1 cellular context compared by ENCODE assay signal in the genomic region with DNA sequence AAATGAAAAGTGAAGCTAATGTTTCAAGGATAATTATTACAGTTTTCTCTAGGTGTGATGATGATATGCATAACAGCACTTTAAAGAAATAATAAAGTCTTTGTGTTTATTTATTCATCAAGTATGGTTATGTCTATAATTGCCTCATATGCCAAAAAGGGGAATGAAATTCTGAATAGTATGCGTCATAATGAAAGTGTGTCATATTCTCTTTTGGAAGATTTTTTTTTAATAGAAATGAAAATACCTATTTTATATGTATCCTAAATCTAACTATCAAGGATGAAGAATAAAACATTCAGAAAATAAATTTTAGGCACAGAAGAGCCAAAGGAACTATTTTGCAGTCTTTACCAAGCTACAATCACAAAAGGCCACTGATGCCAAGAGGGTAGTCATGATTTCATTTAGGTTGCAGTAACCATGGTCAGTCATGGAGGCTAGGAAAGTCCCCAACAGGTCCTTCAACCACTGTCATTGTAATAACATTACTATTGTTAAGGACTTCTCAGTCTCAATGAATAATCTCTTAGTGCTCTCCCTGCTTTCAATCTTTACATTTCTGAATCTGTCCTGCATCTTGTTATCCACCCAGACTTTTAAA.
TF ChIP-seq lines count a peak whose summit lies in the region.

No MANE protein-coding gene starts in this region.

TF ChIP-seq in GM12878, 131 proteins besides CTCF, POLR2A, EP300 and RAD21 (continued from another document):
- TF ChIP-seq SUPT20H (IDR thresholded peaks at IDR 0.05; ENCODE audit: borderline replicate concordance, control insufficient read depth, low read depth, low read length) = no peak
- TF ChIP-seq, protein P1, sequence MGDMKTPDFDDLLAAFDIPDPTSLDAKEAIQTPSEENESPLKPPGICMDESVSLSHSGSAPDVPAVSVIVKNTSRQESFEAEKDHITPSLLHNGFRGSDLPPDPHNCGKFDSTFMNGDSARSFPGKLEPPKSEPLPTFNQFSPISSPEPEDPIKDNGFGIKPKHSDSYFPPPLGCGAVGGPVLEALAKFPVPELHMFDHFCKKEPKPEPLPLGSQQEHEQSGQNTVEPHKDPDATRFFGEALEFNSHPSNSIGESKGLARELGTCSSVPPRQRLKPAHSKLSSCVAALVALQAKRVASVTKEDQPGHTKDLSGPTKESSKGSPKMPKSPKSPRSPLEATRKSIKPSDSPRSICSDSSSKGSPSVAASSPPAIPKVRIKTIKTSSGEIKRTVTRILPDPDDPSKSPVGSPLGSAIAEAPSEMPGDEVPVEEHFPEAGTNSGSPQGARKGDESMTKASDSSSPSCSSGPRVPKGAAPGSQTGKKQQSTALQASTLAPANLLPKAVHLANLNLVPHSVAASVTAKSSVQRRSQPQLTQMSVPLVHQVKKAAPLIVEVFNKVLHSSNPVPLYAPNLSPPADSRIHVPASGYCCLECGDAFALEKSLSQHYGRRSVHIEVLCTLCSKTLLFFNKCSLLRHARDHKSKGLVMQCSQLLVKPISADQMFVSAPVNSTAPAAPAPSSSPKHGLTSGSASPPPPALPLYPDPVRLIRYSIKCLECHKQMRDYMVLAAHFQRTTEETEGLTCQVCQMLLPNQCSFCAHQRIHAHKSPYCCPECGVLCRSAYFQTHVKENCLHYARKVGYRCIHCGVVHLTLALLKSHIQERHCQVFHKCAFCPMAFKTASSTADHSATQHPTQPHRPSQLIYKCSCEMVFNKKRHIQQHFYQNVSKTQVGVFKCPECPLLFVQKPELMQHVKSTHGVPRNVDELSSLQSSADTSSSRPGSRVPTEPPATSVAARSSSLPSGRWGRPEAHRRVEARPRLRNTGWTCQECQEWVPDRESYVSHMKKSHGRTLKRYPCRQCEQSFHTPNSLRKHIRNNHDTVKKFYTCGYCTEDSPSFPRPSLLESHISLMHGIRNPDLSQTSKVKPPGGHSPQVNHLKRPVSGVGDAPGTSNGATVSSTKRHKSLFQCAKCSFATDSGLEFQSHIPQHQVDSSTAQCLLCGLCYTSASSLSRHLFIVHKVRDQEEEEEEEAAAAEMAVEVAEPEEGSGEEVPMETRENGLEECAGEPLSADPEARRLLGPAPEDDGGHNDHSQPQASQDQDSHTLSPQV (IDR thresholded peaks at IDR 0.05) = no peak
- TF ChIP-seq, protein P2, sequence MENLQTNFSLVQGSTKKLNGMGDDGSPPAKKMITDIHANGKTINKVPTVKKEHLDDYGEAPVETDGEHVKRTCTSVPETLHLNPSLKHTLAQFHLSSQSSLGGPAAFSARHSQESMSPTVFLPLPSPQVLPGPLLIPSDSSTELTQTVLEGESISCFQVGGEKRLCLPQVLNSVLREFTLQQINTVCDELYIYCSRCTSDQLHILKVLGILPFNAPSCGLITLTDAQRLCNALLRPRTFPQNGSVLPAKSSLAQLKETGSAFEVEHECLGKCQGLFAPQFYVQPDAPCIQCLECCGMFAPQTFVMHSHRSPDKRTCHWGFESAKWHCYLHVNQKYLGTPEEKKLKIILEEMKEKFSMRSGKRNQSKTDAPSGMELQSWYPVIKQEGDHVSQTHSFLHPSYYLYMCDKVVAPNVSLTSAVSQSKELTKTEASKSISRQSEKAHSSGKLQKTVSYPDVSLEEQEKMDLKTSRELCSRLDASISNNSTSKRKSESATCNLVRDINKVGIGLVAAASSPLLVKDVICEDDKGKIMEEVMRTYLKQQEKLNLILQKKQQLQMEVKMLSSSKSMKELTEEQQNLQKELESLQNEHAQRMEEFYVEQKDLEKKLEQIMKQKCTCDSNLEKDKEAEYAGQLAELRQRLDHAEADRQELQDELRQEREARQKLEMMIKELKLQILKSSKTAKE (IDR thresholded peaks at IDR 0.05; ENCODE audit: low read depth, poor library complexity, severe bottlenecking) = no peak
- no peak for TF ChIP-seq SMC3 (IDR thresholded peaks at IDR 0.05; ENCODE audit: borderline replicate concordance, low read length)
- TF ChIP-seq, protein P3, sequence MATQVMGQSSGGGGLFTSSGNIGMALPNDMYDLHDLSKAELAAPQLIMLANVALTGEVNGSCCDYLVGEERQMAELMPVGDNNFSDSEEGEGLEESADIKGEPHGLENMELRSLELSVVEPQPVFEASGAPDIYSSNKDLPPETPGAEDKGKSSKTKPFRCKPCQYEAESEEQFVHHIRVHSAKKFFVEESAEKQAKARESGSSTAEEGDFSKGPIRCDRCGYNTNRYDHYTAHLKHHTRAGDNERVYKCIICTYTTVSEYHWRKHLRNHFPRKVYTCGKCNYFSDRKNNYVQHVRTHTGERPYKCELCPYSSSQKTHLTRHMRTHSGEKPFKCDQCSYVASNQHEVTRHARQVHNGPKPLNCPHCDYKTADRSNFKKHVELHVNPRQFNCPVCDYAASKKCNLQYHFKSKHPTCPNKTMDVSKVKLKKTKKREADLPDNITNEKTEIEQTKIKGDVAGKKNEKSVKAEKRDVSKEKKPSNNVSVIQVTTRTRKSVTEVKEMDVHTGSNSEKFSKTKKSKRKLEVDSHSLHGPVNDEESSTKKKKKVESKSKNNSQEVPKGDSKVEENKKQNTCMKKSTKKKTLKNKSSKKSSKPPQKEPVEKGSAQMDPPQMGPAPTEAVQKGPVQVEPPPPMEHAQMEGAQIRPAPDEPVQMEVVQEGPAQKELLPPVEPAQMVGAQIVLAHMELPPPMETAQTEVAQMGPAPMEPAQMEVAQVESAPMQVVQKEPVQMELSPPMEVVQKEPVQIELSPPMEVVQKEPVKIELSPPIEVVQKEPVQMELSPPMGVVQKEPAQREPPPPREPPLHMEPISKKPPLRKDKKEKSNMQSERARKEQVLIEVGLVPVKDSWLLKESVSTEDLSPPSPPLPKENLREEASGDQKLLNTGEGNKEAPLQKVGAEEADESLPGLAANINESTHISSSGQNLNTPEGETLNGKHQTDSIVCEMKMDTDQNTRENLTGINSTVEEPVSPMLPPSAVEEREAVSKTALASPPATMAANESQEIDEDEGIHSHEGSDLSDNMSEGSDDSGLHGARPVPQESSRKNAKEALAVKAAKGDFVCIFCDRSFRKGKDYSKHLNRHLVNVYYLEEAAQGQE (IDR thresholded peaks at IDR 0.05; ENCODE audit: low read depth, low read length) = no peak
- no peak for TF ChIP-seq BHLHE40 (IDR thresholded peaks at IDR 0.05; ENCODE audit: borderline replicate concordance in 1 of 2, low read depth in 2 of 2, low read length in 1 of 2)
- no peak for TF ChIP-seq IRF4 (IDR thresholded peaks at IDR 0.05; ENCODE audit: low read depth, low read length)
- peak; percentile 38 for TF ChIP-seq MEF2B (IDR thresholded peaks at IDR 0.05; ENCODE audit: partially characterized antibody, poor library complexity, severe bottlenecking)
- no peak for TF ChIP-seq ZNF217 (IDR thresholded peaks at IDR 0.05)
- no peak for TF ChIP-seq POLR2AphosphoS5 (IDR thresholded peaks at IDR 0.05; ENCODE audit: low read length)
- no peak for TF ChIP-seq CHD1 (IDR thresholded peaks at IDR 0.05; ENCODE audit: low read depth, low read length)
- TF ChIP-seq FOXK2 (IDR thresholded peaks at IDR 0.05) = no peak
- no peak for TF ChIP-seq YBX1 (IDR thresholded peaks at IDR 0.05)
- TF ChIP-seq, protein P4, sequence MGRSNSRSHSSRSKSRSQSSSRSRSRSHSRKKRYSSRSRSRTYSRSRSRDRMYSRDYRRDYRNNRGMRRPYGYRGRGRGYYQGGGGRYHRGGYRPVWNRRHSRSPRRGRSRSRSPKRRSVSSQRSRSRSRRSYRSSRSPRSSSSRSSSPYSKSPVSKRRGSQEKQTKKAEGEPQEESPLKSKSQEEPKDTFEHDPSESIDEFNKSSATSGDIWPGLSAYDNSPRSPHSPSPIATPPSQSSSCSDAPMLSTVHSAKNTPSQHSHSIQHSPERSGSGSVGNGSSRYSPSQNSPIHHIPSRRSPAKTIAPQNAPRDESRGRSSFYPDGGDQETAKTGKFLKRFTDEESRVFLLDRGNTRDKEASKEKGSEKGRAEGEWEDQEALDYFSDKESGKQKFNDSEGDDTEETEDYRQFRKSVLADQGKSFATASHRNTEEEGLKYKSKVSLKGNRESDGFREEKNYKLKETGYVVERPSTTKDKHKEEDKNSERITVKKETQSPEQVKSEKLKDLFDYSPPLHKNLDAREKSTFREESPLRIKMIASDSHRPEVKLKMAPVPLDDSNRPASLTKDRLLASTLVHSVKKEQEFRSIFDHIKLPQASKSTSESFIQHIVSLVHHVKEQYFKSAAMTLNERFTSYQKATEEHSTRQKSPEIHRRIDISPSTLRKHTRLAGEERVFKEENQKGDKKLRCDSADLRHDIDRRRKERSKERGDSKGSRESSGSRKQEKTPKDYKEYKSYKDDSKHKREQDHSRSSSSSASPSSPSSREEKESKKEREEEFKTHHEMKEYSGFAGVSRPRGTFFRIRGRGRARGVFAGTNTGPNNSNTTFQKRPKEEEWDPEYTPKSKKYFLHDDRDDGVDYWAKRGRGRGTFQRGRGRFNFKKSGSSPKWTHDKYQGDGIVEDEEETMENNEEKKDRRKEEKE (IDR thresholded peaks at IDR 0.05) = no peak
- TF ChIP-seq CEBPB (IDR thresholded peaks at IDR 0.05; ENCODE audit: borderline replicate concordance in 1 of 2, low read depth in 2 of 2, low read length in 2 of 2) = no peak
- TF ChIP-seq SMAD1 (IDR thresholded peaks at IDR 0.05; ENCODE audit: low read depth, partially characterized antibody) = no peak
- no peak for TF ChIP-seq MYC (IDR thresholded peaks at IDR 0.05; ENCODE audit: insufficient read depth, insufficient read length, insufficient replicate concordance, low read length, severe bottlenecking)
- TF ChIP-seq, protein P5, sequence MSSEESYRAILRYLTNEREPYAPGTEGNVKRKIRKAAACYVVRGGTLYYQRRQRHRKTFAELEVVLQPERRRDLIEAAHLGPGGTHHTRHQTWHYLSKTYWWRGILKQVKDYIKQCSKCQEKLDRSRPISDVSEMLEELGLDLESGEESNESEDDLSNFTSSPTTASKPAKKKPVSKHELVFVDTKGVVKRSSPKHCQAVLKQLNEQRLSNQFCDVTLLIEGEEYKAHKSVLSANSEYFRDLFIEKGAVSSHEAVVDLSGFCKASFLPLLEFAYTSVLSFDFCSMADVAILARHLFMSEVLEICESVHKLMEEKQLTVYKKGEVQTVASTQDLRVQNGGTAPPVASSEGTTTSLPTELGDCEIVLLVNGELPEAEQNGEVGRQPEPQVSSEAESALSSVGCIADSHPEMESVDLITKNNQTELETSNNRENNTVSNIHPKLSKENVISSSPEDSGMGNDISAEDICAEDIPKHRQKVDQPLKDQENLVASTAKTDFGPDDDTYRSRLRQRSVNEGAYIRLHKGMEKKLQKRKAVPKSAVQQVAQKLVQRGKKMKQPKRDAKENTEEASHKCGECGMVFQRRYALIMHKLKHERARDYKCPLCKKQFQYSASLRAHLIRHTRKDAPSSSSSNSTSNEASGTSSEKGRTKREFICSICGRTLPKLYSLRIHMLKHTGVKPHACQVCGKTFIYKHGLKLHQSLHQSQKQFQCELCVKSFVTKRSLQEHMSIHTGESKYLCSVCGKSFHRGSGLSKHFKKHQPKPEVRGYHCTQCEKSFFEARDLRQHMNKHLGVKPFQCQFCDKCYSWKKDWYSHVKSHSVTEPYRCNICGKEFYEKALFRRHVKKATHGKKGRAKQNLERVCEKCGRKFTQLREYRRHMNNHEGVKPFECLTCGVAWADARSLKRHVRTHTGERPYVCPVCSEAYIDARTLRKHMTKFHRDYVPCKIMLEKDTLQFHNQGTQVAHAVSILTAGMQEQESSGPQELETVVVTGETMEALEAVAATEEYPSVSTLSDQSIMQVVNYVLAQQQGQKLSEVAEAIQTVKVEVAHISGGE (CRISPR knock-in tag; IDR thresholded peaks at IDR 0.05) = no peak
- no peak for TF ChIP-seq STAT1 (conservative IDR thresholded peaks at IDR 0.05)
- TF ChIP-seq MTA2 (IDR thresholded peaks at IDR 0.05; ENCODE audit: low read depth) = peak; percentile 79
- 0 out of 2 replicates have a peak, but pooled peaks have one; percentile 31 for TF ChIP-seq NR2F1 (conservative IDR thresholded peaks at IDR 0.05)
- TF ChIP-seq, protein P6, sequence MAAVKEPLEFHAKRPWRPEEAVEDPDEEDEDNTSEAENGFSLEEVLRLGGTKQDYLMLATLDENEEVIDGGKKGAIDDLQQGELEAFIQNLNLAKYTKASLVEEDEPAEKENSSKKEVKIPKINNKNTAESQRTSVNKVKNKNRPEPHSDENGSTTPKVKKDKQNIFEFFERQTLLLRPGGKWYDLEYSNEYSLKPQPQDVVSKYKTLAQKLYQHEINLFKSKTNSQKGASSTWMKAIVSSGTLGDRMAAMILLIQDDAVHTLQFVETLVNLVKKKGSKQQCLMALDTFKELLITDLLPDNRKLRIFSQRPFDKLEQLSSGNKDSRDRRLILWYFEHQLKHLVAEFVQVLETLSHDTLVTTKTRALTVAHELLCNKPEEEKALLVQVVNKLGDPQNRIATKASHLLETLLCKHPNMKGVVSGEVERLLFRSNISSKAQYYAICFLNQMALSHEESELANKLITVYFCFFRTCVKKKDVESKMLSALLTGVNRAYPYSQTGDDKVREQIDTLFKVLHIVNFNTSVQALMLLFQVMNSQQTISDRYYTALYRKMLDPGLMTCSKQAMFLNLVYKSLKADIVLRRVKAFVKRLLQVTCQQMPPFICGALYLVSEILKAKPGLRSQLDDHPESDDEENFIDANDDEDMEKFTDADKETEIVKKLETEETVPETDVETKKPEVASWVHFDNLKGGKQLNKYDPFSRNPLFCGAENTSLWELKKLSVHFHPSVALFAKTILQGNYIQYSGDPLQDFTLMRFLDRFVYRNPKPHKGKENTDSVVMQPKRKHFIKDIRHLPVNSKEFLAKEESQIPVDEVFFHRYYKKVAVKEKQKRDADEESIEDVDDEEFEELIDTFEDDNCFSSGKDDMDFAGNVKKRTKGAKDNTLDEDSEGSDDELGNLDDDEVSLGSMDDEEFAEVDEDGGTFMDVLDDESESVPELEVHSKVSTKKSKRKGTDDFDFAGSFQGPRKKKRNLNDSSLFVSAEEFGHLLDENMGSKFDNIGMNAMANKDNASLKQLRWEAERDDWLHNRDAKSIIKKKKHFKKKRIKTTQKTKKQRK (IDR thresholded peaks at IDR 0.05; ENCODE audit: low read depth, low read length) = no peak
- TF ChIP-seq, protein P7, sequence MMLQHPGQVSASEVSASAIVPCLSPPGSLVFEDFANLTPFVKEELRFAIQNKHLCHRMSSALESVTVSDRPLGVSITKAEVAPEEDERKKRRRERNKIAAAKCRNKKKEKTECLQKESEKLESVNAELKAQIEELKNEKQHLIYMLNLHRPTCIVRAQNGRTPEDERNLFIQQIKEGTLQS (IDR thresholded peaks at IDR 0.05; ENCODE audit: borderline replicate concordance, extremely low read depth, low read depth, low read length) = no peak
- peak; percentile 80 for TF ChIP-seq DPF2 (IDR thresholded peaks at IDR 0.05)
- TF ChIP-seq IKZF2 (IDR thresholded peaks at IDR 0.05) = no peak; a peak in 1 of 4 replicates
- TF ChIP-seq, protein P8, sequence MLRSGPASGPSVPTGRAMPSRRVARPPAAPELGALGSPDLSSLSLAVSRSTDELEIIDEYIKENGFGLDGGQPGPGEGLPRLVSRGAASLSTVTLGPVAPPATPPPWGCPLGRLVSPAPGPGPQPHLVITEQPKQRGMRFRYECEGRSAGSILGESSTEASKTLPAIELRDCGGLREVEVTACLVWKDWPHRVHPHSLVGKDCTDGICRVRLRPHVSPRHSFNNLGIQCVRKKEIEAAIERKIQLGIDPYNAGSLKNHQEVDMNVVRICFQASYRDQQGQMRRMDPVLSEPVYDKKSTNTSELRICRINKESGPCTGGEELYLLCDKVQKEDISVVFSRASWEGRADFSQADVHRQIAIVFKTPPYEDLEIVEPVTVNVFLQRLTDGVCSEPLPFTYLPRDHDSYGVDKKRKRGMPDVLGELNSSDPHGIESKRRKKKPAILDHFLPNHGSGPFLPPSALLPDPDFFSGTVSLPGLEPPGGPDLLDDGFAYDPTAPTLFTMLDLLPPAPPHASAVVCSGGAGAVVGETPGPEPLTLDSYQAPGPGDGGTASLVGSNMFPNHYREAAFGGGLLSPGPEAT (IDR thresholded peaks at IDR 0.05; ENCODE audit: low read depth) = peak; percentile 81
- no peak for TF ChIP-seq GABPA (IDR thresholded peaks at IDR 0.05; ENCODE audit: low read depth)
- no peak for TF ChIP-seq SRF (IDR thresholded peaks at IDR 0.05; ENCODE audit: low read depth in 2 of 2, low read length in 2 of 2)
- 0 out of 2 replicates have a peak, but pooled peaks have one; percentile 26 for TF ChIP-seq IKZF1 (conservative IDR thresholded peaks at IDR 0.05)
- TF ChIP-seq HDAC6 (IDR thresholded peaks at IDR 0.05; ENCODE audit: unreplicated experiment) = no peak
